ENCODE assay signal across 9 cellular contexts in the genomic region with DNA sequence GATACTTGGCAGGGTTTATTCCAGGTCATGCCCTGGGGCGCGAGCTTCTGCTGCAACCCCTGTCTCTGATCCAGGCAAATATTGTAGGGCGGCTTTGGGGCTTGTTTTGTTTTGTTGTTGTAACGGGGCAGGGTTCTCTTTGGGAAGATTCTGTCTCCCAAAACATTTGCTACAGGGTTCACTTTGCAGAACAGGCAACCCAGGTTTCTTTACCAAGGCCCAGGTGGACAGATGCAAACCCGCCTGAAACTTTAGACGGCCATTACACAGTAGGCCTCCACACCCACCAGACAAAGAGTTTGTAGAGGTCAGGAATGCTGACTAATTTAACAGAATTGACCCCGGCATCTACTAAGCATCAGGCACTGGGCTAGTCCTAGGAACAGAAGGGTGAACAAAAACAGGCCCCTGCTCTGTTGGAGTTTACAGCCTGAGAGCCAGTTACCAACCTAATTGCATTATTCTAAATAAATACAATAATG. TPM values are rescaled to one million over a fixed set of nuclear protein-coding genes. Genes with fewer than 3 reads are reported as not detected.
DNase-seq lines count a peak whose midpoint lies in the region; ATAC-seq and TF ChIP-seq lines count a peak whose summit lies in the region.
"Had no signal": no experiment of that assay in that cellular context is flagged by ENCODE, and none has a peak within 500 bp of the region (broad histone marks: within the 10 kb centered on the region; RNA-seq: fewer than 3 reads in every experiment).

No MANE protein-coding gene starts in this region.

- H3K4me1 ChIP-seq in testis = no peaks in the 10 kb centered on the region

- no peaks in the 10 kb centered on the region for H3K9me3 ChIP-seq in testis

- peaks cover 38% of the 10 kb centered on the region for H3K27me3 Mint-ChIP-seq in activated CD8-positive, alpha-beta memory T cell treated with anti-CD3 and anti-CD28 coated beads, Interleukin-2, amount 10 ng/mL, durations not matched to agents 7 days and 5 days
- peaks cover 7% of the 10 kb centered on the region for H3K27me3 Mint-ChIP-seq in activated CD8-positive, alpha-beta T cell treated with anti-CD3 and anti-CD28 coated beads, Interleukin-2, amount 10 ng/mL, durations not matched to agents 7 days and 5 days (ENCODE audit: low read depth)
- H3K27me3 Mint-ChIP-seq in immature natural killer cell (ENCODE audit: low read depth in 3 of 3) = peaks cover 1 to 11% (median 2%) of the 10 kb centered on the region in 3 donors

- no peaks in the 10 kb centered on the region for H3K27me3 ChIP-seq in testis

- TF ChIP-seq POLR2A in testis (IDR thresholded peaks at IDR 0.05) = no peak

- TF ChIP-seq CTCF in testis (IDR thresholded peaks at IDR 0.05) = no peak

- H3K27ac Mint-ChIP-seq in activated CD8-positive, alpha-beta memory T cell treated with anti-CD3 and anti-CD28 coated beads, Interleukin-2, amount 10 ng/mL, durations not matched to agents 7 days and 5 days = peak overlapping the region; percentile 89
- peak overlapping the region; percentile 93 for H3K27ac Mint-ChIP-seq in activated CD8-positive, alpha-beta T cell treated with anti-CD3 and anti-CD28 coated beads, Interleukin-2, amount 10 ng/mL, durations not matched to agents 7 days and 5 days
- H3K27ac Mint-ChIP-seq in immature natural killer cell = no peak overlapping the region

- no peak for ATAC-seq in activated CD8-positive, alpha-beta memory T cell treated with anti-CD3 and anti-CD28 coated beads, Interleukin-2, amount 10 ng/mL, durations not matched to agents 7 days and 5 days
- ATAC-seq in activated CD8-positive, alpha-beta T cell treated with anti-CD3 and anti-CD28 coated beads, Interleukin-2, amount 10 ng/mL, durations not matched to agents 7 days and 5 days = no peak
- ATAC-seq in HG03108 (IDR thresholded peaks at IDR 0.05; ENCODE audit: unreplicated experiment) = no peak

- intact Hi-C loops in testis (cut with DNase I; ENCODE audit: low total_unique reads) = no loop called here

- H3K27ac ChIP-seq in testis = peak overlapping the region; percentile 29 to 67

- H3K36me3 Mint-ChIP-seq in activated CD8-positive, alpha-beta memory T cell treated with anti-CD3 and anti-CD28 coated beads, Interleukin-2, amount 10 ng/mL, durations not matched to agents 7 days and 5 days = peaks cover 10% of the 10 kb centered on the region
- H3K36me3 Mint-ChIP-seq in activated CD8-positive, alpha-beta T cell treated with anti-CD3 and anti-CD28 coated beads, Interleukin-2, amount 10 ng/mL, durations not matched to agents 7 days and 5 days (ENCODE audit: low read depth) = peaks cover 21% of the 10 kb centered on the region
- no peaks in the 10 kb centered on the region for H3K36me3 Mint-ChIP-seq in immature natural killer cell

- POLR2A ChIA-PET in activated CD8-positive, alpha-beta T cell treated with anti-CD3 and anti-CD28 coated beads, Interleukin-2, amount 10 ng/mL, durations not matched to agents 7 days and 5 days (lab: Charles Lee) = interaction anchor here (1.0 to 1.4 kb wide), 4 partner anchors 9 to 332 kb away, joined by 3 to 6 read pairs (median 4); no protein-coding TSS in a partner anchor

- CTCF ChIA-PET in activated CD8-positive, alpha-beta memory T cell treated with anti-CD3 and anti-CD28 coated beads, Interleukin-2, amount 10 ng/mL, durations not matched to agents 7 days and 5 days (lab: Charles Lee) = no interaction called here
- CTCF ChIA-PET in activated CD8-positive, alpha-beta T cell treated with anti-CD3 and anti-CD28 coated beads, Interleukin-2, amount 10 ng/mL, durations not matched to agents 7 days and 5 days (lab: Charles Lee) = interaction anchor here (1.6 kb wide), 1 partner anchor 21 kb away, joined by 4 read pairs; no protein-coding TSS in a partner anchor

- WGBS in testis, 2 donors = 29 to 45% methylated on average over 3 to 7 of the region's 7 CpGs

- H3K4me3 Mint-ChIP-seq in activated CD8-positive, alpha-beta memory T cell treated with anti-CD3 and anti-CD28 coated beads, Interleukin-2, amount 10 ng/mL, durations not matched to agents 7 days and 5 days = peak overlapping the region; percentile 85
- peak overlapping the region; percentile 92 for H3K4me3 Mint-ChIP-seq in activated CD8-positive, alpha-beta T cell treated with anti-CD3 and anti-CD28 coated beads, Interleukin-2, amount 10 ng/mL, durations not matched to agents 7 days and 5 days
- peak overlapping the region; percentile 39 to 86 (median 81) for H3K4me3 Mint-ChIP-seq in immature natural killer cell

- no peak for DNase-seq in activated CD8-positive, alpha-beta memory T cell treated with anti-CD3 and anti-CD28 coated beads, Interleukin-2, amount 10 ng/mL, durations not matched to agents 7 days and 5 days
- DNase-seq in activated CD8-positive, alpha-beta memory T cell treated with anti-CD3 and anti-CD28 coated beads, Interleukin-2, amount 50 U/mL, for 4 hours = no peak
- DNase-seq in activated CD8-positive, alpha-beta T cell treated with anti-CD3 and anti-CD28 coated beads, Interleukin-2, amount 10 ng/mL, durations not matched to agents 7 days and 5 days = no peak
- no peak for DNase-seq in immature natural killer cell
- no peak for DNase-seq in testis
- DNase-seq in stimulated activated CD4-positive, alpha-beta T cell treated with anti-CD3 and anti-CD28 coated beads, Interleukin-4, amount 100 ng/mL, for 4 hours = no peak
- no peak for DNase-seq in HuH-7.5 (ENCODE audit: low spot score)
- DNase-seq: DND-41 had no signal

- H3K9me3 Mint-ChIP-seq in activated CD8-positive, alpha-beta memory T cell treated with anti-CD3 and anti-CD28 coated beads, Interleukin-2, amount 10 ng/mL, durations not matched to agents 7 days and 5 days (ENCODE audit: low read depth) = no peaks in the 10 kb centered on the region
- H3K9me3 Mint-ChIP-seq in activated CD8-positive, alpha-beta T cell treated with anti-CD3 and anti-CD28 coated beads, Interleukin-2, amount 10 ng/mL, durations not matched to agents 7 days and 5 days (ENCODE audit: insufficient read depth) = no peaks in the 10 kb centered on the region
- no peaks in the 10 kb centered on the region for H3K9me3 Mint-ChIP-seq in immature natural killer cell

- no peaks in the 10 kb centered on the region for H3K36me3 ChIP-seq in testis (ENCODE audit: low read depth, missing control alignments)

- peaks cover 57% of the 10 kb centered on the region for H3K4me1 Mint-ChIP-seq in activated CD8-positive, alpha-beta memory T cell treated with anti-CD3 and anti-CD28 coated beads, Interleukin-2, amount 10 ng/mL, durations not matched to agents 7 days and 5 days
- peaks cover 65% of the 10 kb centered on the region for H3K4me1 Mint-ChIP-seq in activated CD8-positive, alpha-beta T cell treated with anti-CD3 and anti-CD28 coated beads, Interleukin-2, amount 10 ng/mL, durations not matched to agents 7 days and 5 days (ENCODE audit: low read depth)
- peaks cover 9% of the 10 kb centered on the region in 2 donors for H3K4me1 Mint-ChIP-seq in immature natural killer cell

- peak overlapping the region; percentile 46 to 67 for H3K4me3 ChIP-seq in testis

RNA-seq across cellular contexts. Expression of gene CDCA7L, which starts 0.6 kb away (rescaled TPM):
- total RNA-seq in activated CD8-positive, alpha-beta memory T cell treated with anti-CD3 and anti-CD28 coated beads, Interleukin-2, amount 10 ng/mL, durations not matched to agents 7 days and 5 days = 100 to 1,000 TPM in 1 of 2 experiments, 10 to 100 TPM in 1; 59.0 to 103 TPM
- 10 to 100 TPM; 66.4 to 67.9 TPM for total RNA-seq in activated CD8-positive, alpha-beta T cell treated with anti-CD3 and anti-CD28 coated beads, Interleukin-2, amount 10 ng/mL, durations not matched to agents 7 days and 5 days
- polyA plus RNA-seq in immature natural killer cell (1 to 10 TPM; 4.3 to 6.3 (median 4.6) TPM), testis (ENCODE audit: insufficient read depth, low read depth, low replicate concordance) (39.9 TPM)
- total RNA-seq in testis = 10 to 100 TPM; 46.1 to 47.1 TPM

Comparison
In these comparisons a context has a peak if more than half of its experiments do, and no peak if none do; other contexts are left out.
1. H3K27ac Mint-ChIP-seq: peak in activated CD8-positive, alpha-beta memory T cell treated with anti-CD3 and anti-CD28 coated beads, Interleukin-2, amount 10 ng/mL, durations not matched to agents 7 days and 5 days (single experiment) and activated CD8-positive, alpha-beta T cell treated with anti-CD3 and anti-CD28 coated beads, Interleukin-2, amount 10 ng/mL, durations not matched to agents 7 days and 5 days (single experiment); none in immature natural killer cell (0 of 6).
2. Peak in every context shown above with its lines, with median percentiles within 50 percentile points of each other: H3K4me3 Mint-ChIP-seq.